ENCODE assay signal across 1 cellular context in the genomic region with DNA sequence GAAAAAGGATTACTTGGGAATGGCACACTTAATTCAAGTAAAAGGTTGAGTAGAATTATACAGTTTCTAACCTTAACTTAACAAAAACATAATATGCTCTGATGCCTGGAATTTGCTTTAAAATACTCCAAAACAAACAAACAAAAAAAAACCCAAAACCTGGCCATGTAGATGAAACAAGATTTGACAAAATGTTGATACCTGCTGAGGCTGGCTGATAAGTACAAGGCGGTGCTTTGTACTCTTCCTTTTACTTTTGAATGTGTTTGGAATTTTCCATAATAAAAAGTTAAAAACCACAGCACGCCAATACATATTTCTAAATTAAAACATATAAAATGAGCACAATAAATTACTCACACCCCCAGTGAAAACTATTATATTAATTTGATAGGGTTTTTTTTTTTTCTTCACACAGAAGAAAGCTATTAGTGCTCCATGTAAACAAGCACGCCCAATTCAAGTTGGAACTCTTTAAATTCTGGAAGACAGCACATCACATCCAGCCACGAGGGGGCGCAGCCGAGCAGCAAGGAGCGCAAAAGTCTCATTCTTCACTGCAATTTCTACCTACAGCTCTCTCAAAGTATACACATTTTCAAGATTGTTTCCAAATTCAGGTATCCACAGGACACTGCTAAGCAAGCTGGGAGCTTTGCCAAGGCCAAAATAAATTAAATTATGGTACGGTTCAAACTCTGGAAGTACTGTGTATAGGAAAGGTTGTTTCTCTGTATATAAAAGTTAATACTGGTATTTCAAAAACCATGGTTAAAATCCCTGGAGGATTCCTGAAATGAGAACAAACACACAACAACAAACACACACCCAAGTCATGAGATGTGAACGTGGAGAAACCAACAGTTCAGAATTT.
A peak's percentile ranks its signal among the peaks of the same experiment; 100 is the strongest.
TF ChIP-seq lines count a peak whose summit lies in the region.

No MANE protein-coding gene starts in this region.

TF ChIP-seq in K562, 482 proteins besides CTCF, POLR2A, EP300 and RAD21 (continued from another document):
- TF ChIP-seq ZNF668 (CRISPR knock-in tag; IDR thresholded peaks at IDR 0.05) (no peak), HES1 (IDR thresholded peaks at IDR 0.05; ENCODE audit: low read depth) (no peak), REST (CRISPR knock-in tag; IDR thresholded peaks at IDR 0.05; ENCODE audit: low read depth) (no peak), ZEB2 (IDR thresholded peaks at IDR 0.05) (no peak), PURB (CRISPR knock-in tag; IDR thresholded peaks at IDR 0.05; ENCODE audit: low read depth) (no peak), ZNF282 (CRISPR knock-in tag; IDR thresholded peaks at IDR 0.05) (no peak), HNRNPL (IDR thresholded peaks at IDR 0.05; ENCODE audit: low read depth, low read length) (no peak), ZNF124 (CRISPR knock-in tag; IDR thresholded peaks at IDR 0.05) (no peak), MAFF (IDR thresholded peaks at IDR 0.05; ENCODE audit: low read length) (no peak), PHF20 (IDR thresholded peaks at IDR 0.05; ENCODE audit: partially characterized antibody) (no peak), MCM7 (IDR thresholded peaks at IDR 0.05) (no peak), TSC22D4 (tag; IDR thresholded peaks at IDR 0.05) (no peak)
- TF ChIP-seq, protein P1, sequence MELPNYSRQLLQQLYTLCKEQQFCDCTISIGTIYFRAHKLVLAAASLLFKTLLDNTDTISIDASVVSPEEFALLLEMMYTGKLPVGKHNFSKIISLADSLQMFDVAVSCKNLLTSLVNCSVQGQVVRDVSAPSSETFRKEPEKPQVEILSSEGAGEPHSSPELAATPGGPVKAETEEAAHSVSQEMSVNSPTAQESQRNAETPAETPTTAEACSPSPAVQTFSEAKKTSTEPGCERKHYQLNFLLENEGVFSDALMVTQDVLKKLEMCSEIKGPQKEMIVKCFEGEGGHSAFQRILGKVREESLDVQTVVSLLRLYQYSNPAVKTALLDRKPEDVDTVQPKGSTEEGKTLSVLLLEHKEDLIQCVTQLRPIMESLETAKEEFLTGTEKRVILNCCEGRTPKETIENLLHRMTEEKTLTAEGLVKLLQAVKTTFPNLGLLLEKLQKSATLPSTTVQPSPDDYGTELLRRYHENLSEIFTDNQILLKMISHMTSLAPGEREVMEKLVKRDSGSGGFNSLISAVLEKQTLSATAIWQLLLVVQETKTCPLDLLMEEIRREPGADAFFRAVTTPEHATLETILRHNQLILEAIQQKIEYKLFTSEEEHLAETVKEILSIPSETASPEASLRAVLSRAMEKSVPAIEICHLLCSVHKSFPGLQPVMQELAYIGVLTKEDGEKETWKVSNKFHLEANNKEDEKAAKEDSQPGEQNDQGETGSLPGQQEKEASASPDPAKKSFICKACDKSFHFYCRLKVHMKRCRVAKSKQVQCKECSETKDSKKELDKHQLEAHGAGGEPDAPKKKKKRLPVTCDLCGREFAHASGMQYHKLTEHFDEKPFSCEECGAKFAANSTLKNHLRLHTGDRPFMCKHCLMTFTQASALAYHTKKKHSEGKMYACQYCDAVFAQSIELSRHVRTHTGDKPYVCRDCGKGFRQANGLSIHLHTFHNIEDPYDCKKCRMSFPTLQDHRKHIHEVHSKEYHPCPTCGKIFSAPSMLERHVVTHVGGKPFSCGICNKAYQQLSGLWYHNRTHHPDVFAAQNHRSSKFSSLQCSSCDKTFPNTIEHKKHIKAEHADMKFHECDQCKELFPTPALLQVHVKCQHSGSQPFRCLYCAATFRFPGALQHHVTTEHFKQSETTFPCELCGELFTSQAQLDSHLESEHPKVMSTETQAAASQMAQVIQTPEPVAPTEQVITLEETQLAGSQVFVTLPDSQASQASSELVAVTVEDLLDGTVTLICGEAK (IDR thresholded peaks at IDR 0.05): 0 out of 2 replicates have a peak, but pooled peaks have one; percentile 33
- TF ChIP-seq, protein P1 (CRISPR knock-in tag; IDR thresholded peaks at IDR 0.05): no peak
- TF ChIP-seq, protein P2, sequence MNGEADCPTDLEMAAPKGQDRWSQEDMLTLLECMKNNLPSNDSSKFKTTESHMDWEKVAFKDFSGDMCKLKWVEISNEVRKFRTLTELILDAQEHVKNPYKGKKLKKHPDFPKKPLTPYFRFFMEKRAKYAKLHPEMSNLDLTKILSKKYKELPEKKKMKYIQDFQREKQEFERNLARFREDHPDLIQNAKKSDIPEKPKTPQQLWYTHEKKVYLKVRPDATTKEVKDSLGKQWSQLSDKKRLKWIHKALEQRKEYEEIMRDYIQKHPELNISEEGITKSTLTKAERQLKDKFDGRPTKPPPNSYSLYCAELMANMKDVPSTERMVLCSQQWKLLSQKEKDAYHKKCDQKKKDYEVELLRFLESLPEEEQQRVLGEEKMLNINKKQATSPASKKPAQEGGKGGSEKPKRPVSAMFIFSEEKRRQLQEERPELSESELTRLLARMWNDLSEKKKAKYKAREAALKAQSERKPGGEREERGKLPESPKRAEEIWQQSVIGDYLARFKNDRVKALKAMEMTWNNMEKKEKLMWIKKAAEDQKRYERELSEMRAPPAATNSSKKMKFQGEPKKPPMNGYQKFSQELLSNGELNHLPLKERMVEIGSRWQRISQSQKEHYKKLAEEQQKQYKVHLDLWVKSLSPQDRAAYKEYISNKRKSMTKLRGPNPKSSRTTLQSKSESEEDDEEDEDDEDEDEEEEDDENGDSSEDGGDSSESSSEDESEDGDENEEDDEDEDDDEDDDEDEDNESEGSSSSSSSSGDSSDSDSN (IDR thresholded peaks at IDR 0.05; ENCODE audit: borderline replicate concordance in 1 of 2, low read depth in 2 of 2, low read length in 2 of 2): peak in 1 of 2 experiments; percentile 65; a peak in 1 of 4 replicates
